Comparison of ENCODE assay signal across 12 cellular contexts in the genomic region with DNA sequence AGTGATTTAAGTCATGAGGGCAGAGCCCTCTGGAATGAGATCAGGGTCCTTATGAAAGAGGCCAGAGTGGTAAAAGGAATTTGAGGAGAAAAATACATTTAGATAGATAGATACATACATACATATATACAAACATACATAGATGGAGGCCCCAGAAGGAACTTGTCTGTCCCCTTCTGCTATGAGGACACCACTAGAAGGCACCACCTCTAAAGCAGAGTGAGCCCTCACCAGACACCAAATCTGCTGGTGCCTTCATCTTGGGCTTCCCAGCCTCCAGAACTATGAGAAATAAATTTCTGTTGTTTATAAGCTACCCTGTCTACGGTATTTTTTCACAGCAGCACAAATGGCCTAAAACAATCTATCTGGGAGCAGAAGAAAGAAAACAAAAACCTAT. TPM values are rescaled to one million over a fixed set of nuclear protein-coding genes. Genes with fewer than 3 reads are reported as not detected.
DNase-seq lines count a peak whose midpoint lies in the region; ATAC-seq, FAIRE-seq and TF ChIP-seq lines count a peak whose summit lies in the region.
"Had no signal": no experiment of that assay in that cellular context is flagged by ENCODE, and none has a peak within 500 bp of the region (broad histone marks: within the 10 kb centered on the region; RNA-seq: fewer than 3 reads in every experiment).

No MANE protein-coding gene starts in this region.

- H3K27me3 ChIP-seq in CD4-positive, alpha-beta memory T cell (ENCODE audit: insufficient read depth, low read length), result no peaks in the 10 kb centered on the region
- no peaks in the 10 kb centered on the region for H3K27me3 ChIP-seq in GM12878 (replicated peaks in 1 of 2; ENCODE audit: control insufficient read depth in 2 of 2, insufficient read depth in 2 of 2, low read length in 1 of 2)
- no peaks in the 10 kb centered on the region for H3K27me3 ChIP-seq in psoas muscle (ENCODE audit: insufficient read depth in 3 of 3, low read length in 2 of 3)

- DNase-seq in CD4-positive, alpha-beta memory T cell, result no peak
- no peak for DNase-seq in GM12878 (ENCODE audit: low read depth, low spot score)
- DNase-seq in psoas muscle, result no peak
- DNase-seq in hypothalamus (lab: John Stamatoyannopoulos, UW), result no peak
- DNase-seq in NCI-H1092 (lab: John Stamatoyannopoulos, UW), result no peak
- no peak for DNase-seq in HCEC 1CT
- DNase-seq: amygdala, foreskin fibroblast, NCI-H2081 treated with DMSO at 0.1 percent for 48 hours had no signal

- no peak for FAIRE-seq in GM12878 (lab: Jason Lieb, UNC)

- H3K9ac ChIP-seq in GM12878 (ENCODE audit: control insufficient read depth, insufficient read depth, low read length), result peak overlapping the region; percentile 57

- H3K36me3 ChIP-seq in CD4-positive, alpha-beta memory T cell (ENCODE audit: insufficient read depth, low read length), result no peaks in the 10 kb centered on the region
- H3K36me3 ChIP-seq in GM12878 (ENCODE audit: control insufficient read depth in 2 of 2, insufficient read depth in 2 of 2, low read length in 1 of 2), result 0 out of 4 replicates have a peak, but pooled peaks cover 0 to 3% of the 10 kb centered on the region in 2 experiments
- H3K36me3 ChIP-seq in psoas muscle (ENCODE audit: insufficient read depth in 1 of 2, low read depth in 1 of 2), result no peaks in the 10 kb centered on the region

- H3K4me3 Mint-ChIP-seq in CD4-positive, alpha-beta memory T cell, result peak overlapping the region in 2 of 8 donors; percentile 84 to 87
- peak overlapping the region in 2 of 4 donors; percentile 49 to 51 for H3K4me3 Mint-ChIP-seq in IgD-negative memory B cell
- H3K4me3 Mint-ChIP-seq: neural crest cell had no signal

- no peaks in the 10 kb centered on the region for H4K20me1 ChIP-seq in GM12878 (ENCODE audit: control insufficient read depth, insufficient read depth)

- TF ChIP-seq CTCF in GM12878 (IDR thresholded peaks at IDR 0.05 in 2 of 3, conservative IDR thresholded peaks at IDR 0.05 in 1 of 3; ENCODE audit: control insufficient read depth in 2 of 3, extremely low read depth in 1 of 3, insufficient read depth in 1 of 3, low read depth in 3 of 3, low read length in 3 of 3) (peak in 1 of 3 experiments; percentile 14; a peak in 1 of 6 replicates), psoas muscle (IDR thresholded peaks at IDR 0.05) (no peak)

- no peak overlapping the region for H3K27ac Mint-ChIP-seq in CD4-positive, alpha-beta memory T cell
- peak overlapping the region in 2 of 3 donors; percentile 55 to 67 for H3K27ac Mint-ChIP-seq in IgD-negative memory B cell

- ATAC-seq in GM12878, result peak; percentile 11; the same call in 1 of the 3 replicates
- ATAC-seq in psoas muscle, result no peak
- no peak for ATAC-seq in HG03095 (IDR thresholded peaks at IDR 0.05; ENCODE audit: unreplicated experiment)

- no peak for TF ChIP-seq RAD21 in GM12878 (IDR thresholded peaks at IDR 0.05; ENCODE audit: insufficient read depth, low read depth, low read length)

- H3K4me3 ChIP-seq in CD4-positive, alpha-beta memory T cell (ENCODE audit: low read length in 2 of 2), result peak overlapping the region; percentile 19 to 41
- H3K4me3 ChIP-seq in GM12878 (peak overlapping the region; percentile 50), psoas muscle (no peak overlapping the region)

- peak overlapping the region; percentile 93 for H3K4me2 ChIP-seq in GM12878 (ENCODE audit: control insufficient read depth, insufficient read depth)

- H3K9me3 Mint-ChIP-seq in CD4-positive, alpha-beta memory T cell, result no peaks in the 10 kb centered on the region
- H3K9me3 Mint-ChIP-seq in IgD-negative memory B cell, result no peaks in the 10 kb centered on the region
- H3K9me3 Mint-ChIP-seq: neural crest cell had no signal

- TF ChIP-seq EP300 in GM12878 (IDR thresholded peaks at IDR 0.05; ENCODE audit: borderline replicate concordance in 1 of 2, control insufficient read depth in 1 of 2, low read depth in 2 of 2, low read length in 2 of 2), result no peak

- no peaks in the 10 kb centered on the region for H3K27me3 Mint-ChIP-seq in CD4-positive, alpha-beta memory T cell
- H3K27me3 Mint-ChIP-seq in IgD-negative memory B cell, result peaks cover 5% of the 10 kb centered on the region

- no peak for TF ChIP-seq POLR2A in GM12878 (IDR thresholded peaks at IDR 0.05; ENCODE audit: low read depth, low read length)

- peak overlapping the region; percentile 72 for H3K27ac ChIP-seq in CD4-positive, alpha-beta memory T cell (ENCODE audit: low read depth, low read length)
- H3K27ac ChIP-seq in GM12878 (ENCODE audit: control insufficient read depth, insufficient read depth) (peak overlapping the region; percentile 89), psoas muscle (peak overlapping the region; percentile 56)

- intact Hi-C loops in CD4-positive, alpha-beta memory T cell (cut with micrococcal nuclease), result loop anchor here (1.0 to 2.0 kb wide), 4 partner anchors 7 to 35 kb away; a partner anchor contains a TSS
- intact Hi-C loops in GM12878 (cut with micrococcal nuclease; ENCODE audit: unreplicated experiment), result loop anchor here (2.0 to 5.0 kb wide), 5 partner anchors 35 to 102 kb away; no protein-coding TSS in a partner anchor
- intact Hi-C loops in psoas muscle (cut with DNase I), result loop anchor here in 1 of 2 donors (5.0 kb wide), 1 partner anchor 47 kb away; no protein-coding TSS in a partner anchor

- peaks cover 96% of the 10 kb centered on the region for H3K4me1 ChIP-seq in CD4-positive, alpha-beta memory T cell (ENCODE audit: insufficient read depth, low read length)
- peaks cover 51% of the 10 kb centered on the region for H3K4me1 ChIP-seq in GM12878 (ENCODE audit: control insufficient read depth, insufficient read depth, low read length)
- peaks cover 84% of the 10 kb centered on the region for H3K4me1 ChIP-seq in psoas muscle

- BruUV-seq in GM12878 (replicated peaks; lab: Mats Ljungman, UMichigan), result no TSS peak

- POLR2A ChIA-PET in CD4-positive, alpha-beta memory T cell (lab: Charles Lee; ENCODE audit: partially characterized antibody), result interaction anchor here (0.6 to 16.7 kb wide), 7 partner anchors 7 to 171 kb away, joined by 3 to 984 read pairs (median 9); a partner anchor contains a TSS
- POLR2A ChIA-PET in GM12878 (lab: Charles Lee), result interaction anchor here (0.8 to 6.8 kb wide), 9 partner anchors 9 to 80 kb away, joined by 3 to 79 read pairs (median 5); a partner anchor contains a TSS

- CTCF ChIA-PET in CD4-positive, alpha-beta memory T cell (lab: Charles Lee; ENCODE audit: partially characterized antibody), result interaction anchor here (0.7 to 5.9 kb wide), 14 partner anchors 9 to 69 kb away, joined by 3 to 78 read pairs (median 8); a partner anchor contains a TSS
- CTCF ChIA-PET in GM12878 (lab: Yijun Ruan, JAX), result interaction anchor here (0.6 to 13.4 kb wide), 20 partner anchors 10 to 130 kb away, joined by 3 to 191 read pairs (median 6); no protein-coding TSS in a partner anchor

- SMC1A ChIA-PET in GM12878 (lab: Charles Lee; ENCODE audit: uncharacterized antibody, unreplicated experiment), result interaction anchor here (1.0 to 12.0 kb wide), 18 partner anchors 7 to 105 kb away, joined by 3 to 305 read pairs (median 7); no protein-coding TSS in a partner anchor

- 36% methylated on average over 1 of the region's 1 CpG for WGBS in GM12878 (ENCODE audit: insufficient coverage, insufficient replicate concordance, low lambda C conversion rate, missing lambda C conversion rate)
- 67 to 96% (median 77%) methylated on average over 1 of the region's 1 CpG for WGBS in psoas muscle, 3 donors

- peaks cover 33 to 74% (median 41%) of the 10 kb centered on the region in 4 donors for H3K4me1 Mint-ChIP-seq in CD4-positive, alpha-beta memory T cell
- H3K4me1 Mint-ChIP-seq in IgD-negative memory B cell, result peaks cover 28 to 45% (median 43%) of the 10 kb centered on the region in 3 donors

- in situ Hi-C loops in GM12878 (cut with MboI), result no loop called here

- RAD21 ChIA-PET in GM12878 (lab: Charles Lee; ENCODE audit: unreplicated experiment), result interaction anchor here (0.8 to 9.2 kb wide), 14 partner anchors 10 to 105 kb away, joined by 3 to 170 read pairs (median 8); no protein-coding TSS in a partner anchor

- H3K79me2 ChIP-seq in GM12878 (ENCODE audit: control insufficient read depth, insufficient read depth, low read length), result peaks cover 79% of the 10 kb centered on the region

- peaks cover 5 to 7% of the 10 kb centered on the region in 2 donors for H3K36me3 Mint-ChIP-seq in CD4-positive, alpha-beta memory T cell
- H3K36me3 Mint-ChIP-seq in IgD-negative memory B cell, result no peaks in the 10 kb centered on the region

- no peak overlapping the region for H2AFZ ChIP-seq in GM12878 (ENCODE audit: control insufficient read depth, low read depth, low read length)

- H3K9me3 ChIP-seq in CD4-positive, alpha-beta memory T cell (ENCODE audit: control insufficient read depth in 1 of 2, low read length in 2 of 2), result no peaks in the 10 kb centered on the region
- H3K9me3 ChIP-seq in GM12878 (replicated peaks; ENCODE audit: control insufficient read depth, insufficient read depth, low read length), result no peaks in the 10 kb centered on the region
- H3K9me3 ChIP-seq in psoas muscle, result no peaks in the 10 kb centered on the region

RNA-seq across cellular contexts. Expression of a gene that starts 7.9 kb away (rescaled TPM):
- total RNA-seq in CD4-positive, alpha-beta memory T cell, result 100 to 1,000 TPM in 1 of 2 experiments, 10 to 100 TPM in 1; 98.1 to 114 TPM
- polyA plus RNA-seq in CD4-positive, alpha-beta memory T cell, result 10 to 100 TPM in 1 of 2 donors, 1 to 10 TPM in 1; 5.6 to 35.4 TPM
- polyA plus RNA-seq in IgD-negative memory B cell, result 1.7 TPM
- 172 and 173 TPM in 2 replicates for total RNA-seq in GM12878 (2013; cell fraction: nucleolus; rRNA removed)
- total RNA-seq in GM12878 (2014; rRNA removed), result 18.4 and 21.9 TPM in 2 replicates
- 17.0 and 20.4 TPM in 2 replicates for total RNA-seq in GM12878 (2014; rRNA removed; fragmentation: Illumina TruSeq; extraction: Trizol)
- 27.0 and 28.7 TPM in 2 replicates for total RNA-seq in GM12878 (2021)
- polyA plus RNA-seq in GM12878 (2011; ENCODE audit: low read depth), result 12.9 TPM
- polyA plus RNA-seq in GM12878 (2011; rRNA removed), result 53.4 and 75.9 TPM in 2 replicates
- 38.8 and 40.0 TPM in 2 replicates for polyA plus RNA-seq in GM12878 (2011; cell fraction: cytosol; rRNA removed)
- polyA plus RNA-seq in GM12878 (2011; cell fraction: nucleus; rRNA removed), result 110 and 121 TPM in 2 replicates
- polyA plus RNA-seq in GM12878 (2012), result 17.9 and 21.2 TPM in 2 replicates
- polyA plus RNA-seq in GM12878 (2014; fragmentation: Illumina TruSeq; extraction: Trizol), result 22.7 and 26.1 TPM in 2 replicates
- polyA plus RNA-seq in GM12878 (2014; fragmentation: Nextera tagmentation; extraction: Ambion mirVana), result 1 to 10 TPM; 1.3 to 1.4 TPM
- 22.4 and 25.6 TPM in 2 replicates for polyA plus RNA-seq in GM12878 (2014; rRNA removed)
- polyA plus RNA-seq in GM12878 (2016; fragmentation: Nextera tagmentation; extraction: Ambion mirVana), result 1 to 10 TPM; 2.7 to 8.2 TPM
- polyA minus RNA-seq in GM12878 (2011; rRNA and poly(A)+ RNA removed), result 50.3 and 51.8 TPM in 2 replicates
- 14.4 and 14.8 TPM in 2 replicates for polyA minus RNA-seq in GM12878 (2011; cell fraction: cytosol; rRNA and poly(A)+ RNA removed)
- 35.9 and 50.8 TPM in 2 replicates for polyA minus RNA-seq in GM12878 (2011; cell fraction: nucleus; rRNA and poly(A)+ RNA removed)
- total RNA-seq in psoas muscle, result 10 to 100 TPM in 1 of 4 donors, 1 to 10 TPM in 3; 6.8 to 11.8 (median 8.8) TPM
- 1 to 10 TPM; 2.8 to 5.6 (median 3.4) TPM for polyA plus RNA-seq in psoas muscle

RNA-seq across cellular contexts. Expression of a gene that starts 22.7 kb away (rescaled TPM):
- total RNA-seq in CD4-positive, alpha-beta memory T cell, result not detected
- polyA plus RNA-seq in CD4-positive, alpha-beta memory T cell, result not detected
- polyA plus RNA-seq in IgD-negative memory B cell (not detected), GM12878 (2011; rRNA removed) (not detected in 2 replicates), GM12878 (2014; fragmentation: Illumina TruSeq; extraction: Trizol) (0.04 TPM in 1 of 2 replicates, not detected in the other), GM12878 (2014; fragmentation: Nextera tagmentation; extraction: Ambion mirVana) (not detected), GM12878 (2014; rRNA removed) (not detected in 2 replicates), GM12878 (2016; fragmentation: Nextera tagmentation; extraction: Ambion mirVana) (not detected), psoas muscle (not detected)
- total RNA-seq in GM12878 (2013; cell fraction: nucleolus; rRNA removed), result not detected in 2 replicates
- total RNA-seq in GM12878 (2014; rRNA removed) (0.06 TPM in 1 of 2 replicates, not detected in the other), GM12878 (2014; rRNA removed; fragmentation: Illumina TruSeq; extraction: Trizol) (not detected in 2 replicates), GM12878 (2021) (0.08 TPM in 1 of 2 replicates, not detected in the other), psoas muscle (not detected)
- polyA plus RNA-seq in GM12878 (2011; ENCODE audit: low read depth), result not detected
- not detected in 2 replicates for polyA plus RNA-seq in GM12878 (2011; cell fraction: cytosol; rRNA removed)
- polyA plus RNA-seq in GM12878 (2011; cell fraction: nucleus; rRNA removed), result not detected in 2 replicates
- not detected in 2 replicates for polyA plus RNA-seq in GM12878 (2012)
- polyA minus RNA-seq in GM12878 (2011; rRNA and poly(A)+ RNA removed), result 0.10 and 0.15 TPM in 2 replicates
- not detected in 2 replicates for polyA minus RNA-seq in GM12878 (2011; cell fraction: cytosol; rRNA and poly(A)+ RNA removed)
- polyA minus RNA-seq in GM12878 (2011; cell fraction: nucleus; rRNA and poly(A)+ RNA removed), result 0.12 TPM in 1 of 2 replicates, not detected in the other
- total RNA-seq: neural crest cell had no signal

Comparison
In these comparisons a context has a peak if more than half of its experiments do, and no peak if none do; other contexts are left out.
1. H3K27ac Mint-ChIP-seq: peak in IgD-negative memory B cell (2 of 3); none in CD4-positive, alpha-beta memory T cell (0 of 7).
2. Peak in every context shown above with its lines, with median percentiles within 50 percentile points of each other: H3K27ac ChIP-seq.